24 cellular contexts compared by ENCODE assay signal in the genomic region with DNA sequence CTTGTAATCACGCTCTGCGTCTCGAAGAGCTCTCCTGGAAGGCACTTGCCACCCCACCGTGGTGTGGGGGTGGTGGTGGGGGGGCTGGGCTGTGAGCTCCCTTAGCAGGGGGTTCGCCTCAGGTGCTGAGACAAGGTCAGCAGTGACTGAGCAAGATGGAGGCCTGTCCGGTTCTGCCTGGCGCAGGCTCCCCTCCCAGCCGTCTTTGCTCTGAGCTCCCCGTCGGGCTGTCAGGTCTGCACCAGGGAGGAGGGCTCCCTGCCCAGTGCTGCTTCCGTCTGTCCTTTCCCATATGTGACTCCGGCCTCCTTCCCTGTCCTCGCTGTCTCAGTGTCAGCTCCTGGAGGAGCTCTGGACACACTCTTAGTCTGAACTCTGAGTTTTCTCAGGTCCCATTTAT.
"Had no signal": no experiment of that assay in that cellular context is flagged by ENCODE, and none has a peak within 500 bp of the region (broad histone marks: within the 10 kb centered on the region; RNA-seq: fewer than 3 reads in every experiment).

No MANE protein-coding gene starts in this region.

- H3K4me1 ChIP-seq: heart right ventricle, transverse colon, vagina had no signal

- H3K36me3 Mint-ChIP-seq: activated naive CD8-positive, alpha-beta T cell; mesothelial cell of epicardium; naive thymus-derived CD8-positive, alpha-beta T cell; stimulated activated memory B cell treated with anti-CD40 and anti-IgM and Interleukin-4, amounts not matched to agents 10 μg/mL and 1 μg/mL and 100 μg/mL, for 72 hours had no signal

- H3K4me1 Mint-ChIP-seq: mesothelial cell of epicardium; stimulated activated memory B cell treated with anti-CD40 and anti-IgM and Interleukin-4, amounts not matched to agents 10 μg/mL and 1 μg/mL and 100 μg/mL, for 72 hours had no signal

- ATAC-seq: activated CD4-positive, CD25-positive, alpha-beta regulatory T cell treated with anti-CD3 and anti-CD28 coated beads, Interleukin-2, amount 50 U/mL, for 24 hours; activated CD8-positive, alpha-beta T cell treated with anti-CD3 and anti-CD28 coated beads, Interleukin-2, amount 10 ng/mL, durations not matched to agents 7 days and 5 days; heart right ventricle; left lobe of liver; naive thymus-derived CD8-positive, alpha-beta T cell; stimulated activated memory B cell treated with anti-CD40 and anti-IgM and Interleukin-4, amounts not matched to agents 10 μg/mL and 1 μg/mL and 100 μg/mL, for 72 hours had no signal

- DNase-seq: activated CD4-positive, alpha-beta T cell treated with anti-CD3 and anti-CD28 coated beads, Interleukin-2, amount 50 U/mL, for 1 hour; activated CD8-positive, alpha-beta T cell treated with anti-CD3 and anti-CD28 coated beads, Interleukin-2, amount 10 ng/mL, durations not matched to agents 7 days and 5 days; amniotic stem cell; dermis blood vessel endothelial cell; effector CD8-positive, alpha-beta T cell; erythroblast; foreskin fibroblast; heart right ventricle; mammary epithelial cell; occipital lobe; retina; SK-N-SH; stimulated activated CD4-positive, alpha-beta T cell treated with anti-CD3 and anti-CD28 coated beads, Interleukin-1b, Interleukin-23, amount 100 ng/mL, for 48 hours; T-helper 2 cell; transverse colon had no signal

- H3K27me3 ChIP-seq: vagina had no signal

- H3K27ac Mint-ChIP-seq: activated CD8-positive, alpha-beta T cell treated with anti-CD3 and anti-CD28 coated beads, Interleukin-2, amount 10 ng/mL, durations not matched to agents 7 days and 5 days; activated naive CD8-positive, alpha-beta T cell; activated T-helper 1 cell treated with anti-CD3 and anti-CD28 coated beads, Interleukin-12 subunit alpha, Interleukin-12 subunit beta, Interleukin-2, Interleukin-4 antibody, amounts not matched to agents 30 ng/mL and 10 ng/mL and 1 ng/mL, durations not matched to agents 14 hours and 24 hours and 36 hours; mesothelial cell of epicardium; naive thymus-derived CD8-positive, alpha-beta T cell; progenitor cell of endocrine pancreas; stimulated activated memory B cell treated with anti-CD40 and anti-IgM and Interleukin-4, amounts not matched to agents 10 μg/mL and 1 μg/mL and 100 μg/mL, for 72 hours had no signal

- H3K27ac ChIP-seq: heart right ventricle, transverse colon, vagina had no signal

- H3K9me3 Mint-ChIP-seq: activated T-helper 1 cell treated with anti-CD3 and anti-CD28 coated beads, Interleukin-12 subunit alpha, Interleukin-12 subunit beta, Interleukin-2, Interleukin-4 antibody, amounts not matched to agents 30 ng/mL and 10 ng/mL and 1 ng/mL, durations not matched to agents 14 hours and 24 hours and 36 hours; mesothelial cell of epicardium; stimulated activated memory B cell treated with anti-CD40 and anti-IgM and Interleukin-4, amounts not matched to agents 10 μg/mL and 1 μg/mL and 100 μg/mL, for 72 hours had no signal

- H3K4me3 ChIP-seq: heart right ventricle, transverse colon, vagina had no signal

- H3K4me3 Mint-ChIP-seq: activated CD8-positive, alpha-beta T cell treated with anti-CD3 and anti-CD28 coated beads, Interleukin-2, amount 10 ng/mL, durations not matched to agents 7 days and 5 days; activated naive CD8-positive, alpha-beta T cell; activated T-helper 1 cell treated with anti-CD3 and anti-CD28 coated beads, Interleukin-12 subunit alpha, Interleukin-12 subunit beta, Interleukin-2, Interleukin-4 antibody, amounts not matched to agents 30 ng/mL and 10 ng/mL and 1 ng/mL, durations not matched to agents 14 hours and 24 hours and 36 hours; mesothelial cell of epicardium; naive thymus-derived CD8-positive, alpha-beta T cell; stimulated activated memory B cell treated with anti-CD40 and anti-IgM and Interleukin-4, amounts not matched to agents 10 μg/mL and 1 μg/mL and 100 μg/mL, for 72 hours had no signal

- H3K9me3 ChIP-seq: SK-N-SH, transverse colon, vagina had no signal

- H3K36me3 ChIP-seq: heart right ventricle, transverse colon, vagina had no signal
